Comparison of ENCODE assay signal across 1 cellular context in genomic region chr1:205591522-205592351, GRCh38.
A peak's percentile ranks its signal among the peaks of the same experiment; 100 is the strongest.
TF ChIP-seq lines count a peak whose summit lies in the region.

No MANE protein-coding gene starts in this region.

TF ChIP-seq in SK-N-SH, 30 proteins besides CTCF, POLR2A, EP300 and RAD21 (continued from another document):
- TF ChIP-seq, protein P1, sequence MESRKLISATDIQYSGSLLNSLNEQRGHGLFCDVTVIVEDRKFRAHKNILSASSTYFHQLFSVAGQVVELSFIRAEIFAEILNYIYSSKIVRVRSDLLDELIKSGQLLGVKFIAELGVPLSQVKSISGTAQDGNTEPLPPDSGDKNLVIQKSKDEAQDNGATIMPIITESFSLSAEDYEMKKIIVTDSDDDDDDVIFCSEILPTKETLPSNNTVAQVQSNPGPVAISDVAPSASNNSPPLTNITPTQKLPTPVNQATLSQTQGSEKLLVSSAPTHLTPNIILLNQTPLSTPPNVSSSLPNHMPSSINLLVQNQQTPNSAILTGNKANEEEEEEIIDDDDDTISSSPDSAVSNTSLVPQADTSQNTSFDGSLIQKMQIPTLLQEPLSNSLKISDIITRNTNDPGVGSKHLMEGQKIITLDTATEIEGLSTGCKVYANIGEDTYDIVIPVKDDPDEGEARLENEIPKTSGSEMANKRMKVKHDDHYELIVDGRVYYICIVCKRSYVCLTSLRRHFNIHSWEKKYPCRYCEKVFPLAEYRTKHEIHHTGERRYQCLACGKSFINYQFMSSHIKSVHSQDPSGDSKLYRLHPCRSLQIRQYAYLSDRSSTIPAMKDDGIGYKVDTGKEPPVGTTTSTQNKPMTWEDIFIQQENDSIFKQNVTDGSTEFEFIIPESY (IDR thresholded peaks at IDR 0.05; ENCODE audit: borderline replicate concordance, low read depth): no peak
- TF ChIP-seq, protein P2, sequence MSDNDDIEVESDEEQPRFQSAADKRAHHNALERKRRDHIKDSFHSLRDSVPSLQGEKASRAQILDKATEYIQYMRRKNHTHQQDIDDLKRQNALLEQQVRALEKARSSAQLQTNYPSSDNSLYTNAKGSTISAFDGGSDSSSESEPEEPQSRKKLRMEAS (IDR thresholded peaks at IDR 0.05; ENCODE audit: low read depth): no peak
- no peak for TF ChIP-seq TAF1 (IDR thresholded peaks at IDR 0.05; ENCODE audit: borderline replicate concordance, low read depth, low read length)
- no peak for TF ChIP-seq MEF2A (IDR thresholded peaks at IDR 0.05; ENCODE audit: borderline replicate concordance, low read depth)
- peak; percentile 47 for TF ChIP-seq CHD2 (IDR thresholded peaks at IDR 0.05; ENCODE audit: low read length, partially characterized antibody)
- TF ChIP-seq FOSL2 (IDR thresholded peaks at IDR 0.05; ENCODE audit: borderline replicate concordance, low read depth): no peak
- no peak for TF ChIP-seq RFX5 (IDR thresholded peaks at IDR 0.05; ENCODE audit: low read length)
- no peak for TF ChIP-seq GABPA (IDR thresholded peaks at IDR 0.05; ENCODE audit: low read depth)
- no peak for TF ChIP-seq RXRA (IDR thresholded peaks at IDR 0.05; ENCODE audit: borderline replicate concordance, low read depth)
- TF ChIP-seq, protein P3, sequence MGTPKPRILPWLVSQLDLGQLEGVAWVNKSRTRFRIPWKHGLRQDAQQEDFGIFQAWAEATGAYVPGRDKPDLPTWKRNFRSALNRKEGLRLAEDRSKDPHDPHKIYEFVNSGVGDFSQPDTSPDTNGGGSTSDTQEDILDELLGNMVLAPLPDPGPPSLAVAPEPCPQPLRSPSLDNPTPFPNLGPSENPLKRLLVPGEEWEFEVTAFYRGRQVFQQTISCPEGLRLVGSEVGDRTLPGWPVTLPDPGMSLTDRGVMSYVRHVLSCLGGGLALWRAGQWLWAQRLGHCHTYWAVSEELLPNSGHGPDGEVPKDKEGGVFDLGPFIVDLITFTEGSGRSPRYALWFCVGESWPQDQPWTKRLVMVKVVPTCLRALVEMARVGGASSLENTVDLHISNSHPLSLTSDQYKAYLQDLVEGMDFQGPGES (IDR thresholded peaks at IDR 0.05; ENCODE audit: low read depth, low read length): no peak
- no peak for TF ChIP-seq TEAD4 (IDR thresholded peaks at IDR 0.05; ENCODE audit: borderline replicate concordance, insufficient read depth)
- TF ChIP-seq, protein P4, sequence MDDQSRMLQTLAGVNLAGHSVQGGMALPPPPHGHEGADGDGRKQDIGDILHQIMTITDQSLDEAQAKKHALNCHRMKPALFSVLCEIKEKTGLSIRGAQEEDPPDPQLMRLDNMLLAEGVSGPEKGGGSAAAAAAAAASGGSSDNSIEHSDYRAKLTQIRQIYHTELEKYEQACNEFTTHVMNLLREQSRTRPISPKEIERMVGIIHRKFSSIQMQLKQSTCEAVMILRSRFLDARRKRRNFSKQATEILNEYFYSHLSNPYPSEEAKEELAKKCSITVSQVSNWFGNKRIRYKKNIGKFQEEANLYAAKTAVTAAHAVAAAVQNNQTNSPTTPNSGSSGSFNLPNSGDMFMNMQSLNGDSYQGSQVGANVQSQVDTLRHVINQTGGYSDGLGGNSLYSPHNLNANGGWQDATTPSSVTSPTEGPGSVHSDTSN (IDR thresholded peaks at IDR 0.05): no peak
- no peak for TF ChIP-seq YY1 (IDR thresholded peaks at IDR 0.05; ENCODE audit: low read depth)
- TF ChIP-seq SMC3 (IDR thresholded peaks at IDR 0.05; ENCODE audit: low read depth, low read length): peak; percentile 99
